ENCODE assay signal across 20 cellular contexts in the genomic region with DNA sequence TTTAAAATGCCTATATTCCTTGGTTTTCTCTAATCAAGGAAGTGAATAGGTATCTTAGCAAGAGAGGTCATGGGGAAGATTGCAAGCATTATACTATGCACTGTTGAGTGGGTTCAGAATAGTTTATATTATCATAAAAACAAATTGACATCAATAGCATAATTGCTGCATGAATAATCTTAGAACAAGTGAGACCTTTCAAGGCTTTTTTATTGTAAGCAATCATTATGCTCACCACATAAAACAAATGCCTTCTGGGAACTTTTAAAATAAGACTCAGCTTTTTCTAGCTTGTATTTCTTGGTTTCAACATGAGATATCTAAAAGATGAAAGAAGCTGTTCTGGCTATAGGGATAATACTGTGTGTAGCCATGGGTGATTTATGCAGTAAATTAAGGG.
A peak's percentile ranks its signal among the peaks of the same experiment; 100 is the strongest.
DNase-seq lines count a peak whose midpoint lies in the region; ATAC-seq and TF ChIP-seq lines count a peak whose summit lies in the region.
"Had no signal": no experiment of that assay in that cellular context is flagged by ENCODE, and none has a peak within 500 bp of the region (broad histone marks: within the 10 kb centered on the region; RNA-seq: fewer than 3 reads in every experiment).

No MANE protein-coding gene starts in this region.

- H3K9me3 ChIP-seq in A673 (ENCODE audit: low read depth, low read length, poor library complexity, severe bottlenecking), result no peaks in the 10 kb centered on the region
- H3K9me3 ChIP-seq in hepatocyte (ENCODE audit: low read depth), result no peaks in the 10 kb centered on the region
- H3K9me3 ChIP-seq: SJCRH30 had no signal

- no peaks in the 10 kb centered on the region for H3K36me3 ChIP-seq in A673 (ENCODE audit: insufficient read depth, low read length, poor library complexity, severe bottlenecking)
- H3K36me3 ChIP-seq in KMS-11 (ENCODE audit: insufficient read depth), result no peaks in the 10 kb centered on the region
- H3K36me3 ChIP-seq in hepatocyte (replicated peaks; ENCODE audit: insufficient read depth, low read depth), result no peaks in the 10 kb centered on the region
- H3K36me3 ChIP-seq: SJCRH30 had no signal

- POLR2A ChIA-PET in A673 (lab: Charles Lee; ENCODE audit: low non-redundant PET), result no interaction called here

- in situ Hi-C loops in SK-MEL-5 (cut with HindIII; ENCODE audit: low pct_unique_long_range_greater_than_20kb, low sequenced_read_pairs), result no loop called here

- H3K9me3 Mint-ChIP-seq in activated naive CD4-positive, alpha-beta T cell treated with anti-CD3 and anti-CD28 coated beads, Interleukin-2, amount 50 U/mL, for 72 hours, result no peaks in the 10 kb centered on the region

- no peak overlapping the region for H3K9ac ChIP-seq in KMS-11

- DNase-seq in A673 (ENCODE audit: low spot score) (no peak), SK-MEL-5 (ENCODE audit: low read depth, low spot score) (peak; percentile 20), fibroblast of villous mesenchyme (ENCODE audit: low read depth) (peak; percentile 14), HuH-7.5 (ENCODE audit: low spot score) (no peak), hepatocyte (ENCODE audit: low spot score) (no peak)
- no peak for DNase-seq in activated naive CD4-positive, alpha-beta T cell treated with anti-CD3 and anti-CD28 coated beads, Interleukin-2, amount 50 U/mL, for 16 hours
- no peak for DNase-seq in activated naive CD4-positive, alpha-beta T cell treated with anti-CD3 and anti-CD28 coated beads, Interleukin-2, amount 50 U/mL, for 72 hours (ENCODE audit: low spot score in 2 of 2)
- DNase-seq: 8988T, KG1, NCI-H1092 treated with DMSO at 0.1 percent for 48 hours, NCI-H2029, NCI-H446, NCI-H524 treated with DMSO at 0.1 percent for 48 hours, NCI-H774, PC-9, SJCRH30, T-helper 1 cell had no signal

- no TSS peak for BruUV-seq in A673 (replicated peaks; lab: Mats Ljungman, UMichigan)

- H3K79me2 ChIP-seq in KMS-11 (ENCODE audit: insufficient read depth, low read depth) (no peaks in the 10 kb centered on the region), hepatocyte (no peaks in the 10 kb centered on the region)

- H3K4me3 ChIP-seq in A673 (ENCODE audit: low read depth, low read length, poor library complexity, severe bottlenecking) (peak overlapping the region; percentile 4), KMS-11 (IDR thresholded peaks at IDR 0.05; ENCODE audit: insufficient read depth, low read depth, low read length) (no peak overlapping the region), fibroblast of villous mesenchyme (ENCODE audit: low read depth, low read length) (no peak overlapping the region), hepatocyte (no peak overlapping the region)
- H3K4me3 ChIP-seq: PC-9, SJCRH30 had no signal

- H4K20me1 ChIP-seq in KMS-11 (ENCODE audit: insufficient read depth) (no peaks in the 10 kb centered on the region), hepatocyte (ENCODE audit: insufficient read depth, poor library complexity, severe bottlenecking) (no peaks in the 10 kb centered on the region)

- peaks cover 41% of the 10 kb centered on the region for H3K4me1 ChIP-seq in A673 (ENCODE audit: insufficient read depth, low read length, poor library complexity, severe bottlenecking)
- peaks cover 91% of the 10 kb centered on the region for H3K4me1 ChIP-seq in KMS-11 (ENCODE audit: low read depth, poor library complexity, severe bottlenecking)
- no peaks in the 10 kb centered on the region for H3K4me1 ChIP-seq in hepatocyte (ENCODE audit: insufficient read depth)
- H3K4me1 ChIP-seq: SJCRH30 had no signal

- peak overlapping the region; percentile 66 for H3K27ac ChIP-seq in A673 (ENCODE audit: low read depth, low read length, poor library complexity, severe bottlenecking)
- H3K27ac ChIP-seq in KMS-11, result peak overlapping the region; percentile 84
- H3K27ac ChIP-seq in hepatocyte, result no peak overlapping the region
- H3K27ac ChIP-seq: PC-9, SJCRH30 had no signal

- H3K27me3 ChIP-seq in A673 (replicated peaks; ENCODE audit: insufficient read depth, low read depth, low read length, poor library complexity) (no peaks in the 10 kb centered on the region), KMS-11 (ENCODE audit: insufficient read depth, low read depth) (no peaks in the 10 kb centered on the region), hepatocyte (no peaks in the 10 kb centered on the region)
- H3K27me3 ChIP-seq: SJCRH30 had no signal

- TF ChIP-seq CTCF in A673 (conservative IDR thresholded peaks at IDR 0.05; ENCODE audit: low read depth, low read length) (no peak), KMS-11 (conservative IDR thresholded peaks at IDR 0.05; ENCODE audit: low read depth, low read length) (no peak), fibroblast of villous mesenchyme (IDR thresholded peaks at IDR 0.05; ENCODE audit: insufficient read depth, low read depth, low read length) (no peak), hepatocyte (IDR thresholded peaks at IDR 0.05; ENCODE audit: poor library complexity) (no peak)

- intact Hi-C loops in A673 (cut with micrococcal nuclease; ENCODE audit: unreplicated experiment), result no loop called here

- CTCF ChIA-PET in A673 (lab: Charles Lee), result no interaction called here

- ATAC-seq in activated naive CD4-positive, alpha-beta T cell treated with anti-CD3 and anti-CD28 coated beads, Interleukin-2, amount 50 U/mL, for 72 hours, result no peak
- ATAC-seq: HCT116, Right ventricle myocardium inferior had no signal

- H2AFZ ChIP-seq in KMS-11 (ENCODE audit: low read depth) (no peak overlapping the region), hepatocyte (no peak overlapping the region)
- H2AFZ ChIP-seq: PC-9 had no signal

- H3K4me2 ChIP-seq in KMS-11, result peak overlapping the region; percentile 91; the same call in 1 of the 2 replicates
- H3K4me2 ChIP-seq in hepatocyte, result no peak overlapping the region
- H3K4me2 ChIP-seq: PC-9 had no signal

- H3K36me3 Mint-ChIP-seq in activated naive CD4-positive, alpha-beta T cell treated with anti-CD3 and anti-CD28 coated beads, Interleukin-2, amount 50 U/mL, for 72 hours, result no peaks in the 10 kb centered on the region

- no peak overlapping the region for H3K27ac Mint-ChIP-seq in activated naive CD4-positive, alpha-beta T cell treated with anti-CD3 and anti-CD28 coated beads, Interleukin-2, amount 50 U/mL, for 72 hours

- no peaks in the 10 kb centered on the region for H3K9me2 ChIP-seq in hepatocyte (replicated peaks; ENCODE audit: insufficient read depth)

Comparison
In these comparisons a context has a peak if more than half of its experiments do, and no peak if none do; other contexts are left out.
1. DNase-seq: peak in SK-MEL-5 (single experiment) and fibroblast of villous mesenchyme (single experiment); none in A673 (single experiment), HuH-7.5 (single experiment), activated naive CD4-positive, alpha-beta T cell treated with anti-CD3 and anti-CD28 coated beads, Interleukin-2, amount 50 U/mL, for 16 hours (single experiment), hepatocyte (single experiment) and activated naive CD4-positive, alpha-beta T cell treated with anti-CD3 and anti-CD28 coated beads, Interleukin-2, amount 50 U/mL, for 72 hours (0 of 2).